1 cellular context compared by ENCODE assay signal in the genomic region with DNA sequence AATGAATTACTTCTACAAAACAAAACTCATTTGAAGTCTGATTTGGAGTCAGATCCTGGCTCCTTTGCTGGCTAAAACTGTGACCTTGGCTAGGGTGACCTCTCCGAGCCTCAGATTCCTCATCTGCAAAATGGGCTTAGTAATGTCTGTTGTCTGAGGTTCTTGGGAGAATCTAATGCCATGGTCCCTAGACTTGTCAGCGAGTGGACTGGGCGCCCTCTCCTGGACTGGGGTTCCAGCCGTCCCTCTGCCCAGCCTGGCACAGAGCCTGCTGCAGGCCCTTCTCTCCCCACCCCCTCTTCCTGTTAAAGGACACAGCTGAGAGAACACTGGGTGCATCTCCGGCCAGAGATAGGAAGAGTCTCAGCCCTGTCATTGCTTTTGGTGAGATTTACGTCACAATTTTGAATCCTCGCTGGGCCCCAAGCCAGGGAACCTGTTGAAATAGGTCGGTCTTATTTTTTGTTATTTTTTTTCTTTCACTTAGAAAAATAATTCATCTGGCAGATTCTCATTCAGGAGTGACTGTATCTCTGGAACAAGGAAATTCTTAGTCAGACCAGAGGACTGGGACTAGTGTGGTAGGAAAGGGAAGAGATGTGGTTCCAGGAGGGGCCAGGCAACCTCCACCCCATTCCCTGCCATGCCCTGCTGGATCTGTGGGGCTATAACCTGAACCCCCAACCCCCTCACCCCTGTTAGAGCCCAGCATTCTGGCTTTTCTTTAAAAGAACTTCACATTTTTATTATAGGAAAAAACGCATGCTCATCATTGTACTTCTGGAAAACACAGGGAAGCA.
TF ChIP-seq lines count a peak whose summit lies in the region.

No MANE protein-coding gene starts in this region.

TF ChIP-seq in IMR-90, 13 proteins besides CTCF, POLR2A, EP300 and RAD21 (continued from another document):
- TF ChIP-seq SMC3 (IDR thresholded peaks at IDR 0.05; ENCODE audit: low read depth, low read length), result peak; percentile 52; the same call in 1 of the 2 replicates
- peak; percentile 38 for TF ChIP-seq RCOR1 (IDR thresholded peaks at IDR 0.05; ENCODE audit: insufficient replicate concordance, low read length)
- no peak for TF ChIP-seq MAFK (IDR thresholded peaks at IDR 0.05; ENCODE audit: low read depth, low read length)
- TF ChIP-seq NFE2L2 (IDR thresholded peaks at IDR 0.05; ENCODE audit: low read depth, low read length), result peak; percentile 57
- TF ChIP-seq FOS (IDR thresholded peaks at IDR 0.05; ENCODE audit: low read depth, low read length), result peak; percentile 43; the same call in 1 of the 2 replicates
- TF ChIP-seq CHD1 (IDR thresholded peaks at IDR 0.05; ENCODE audit: low read depth, low read length), result no peak
- TF ChIP-seq BHLHE40 (IDR thresholded peaks at IDR 0.05; ENCODE audit: low read depth, low read length), result 0 out of 2 replicates have a peak, but pooled peaks have one; percentile 3
